ENCODE assay signal across 1 cellular context in genomic region chrX:35696760-35697234, GRCh38.
A peak's percentile ranks its signal among the peaks of the same experiment; 100 is the strongest.
TF ChIP-seq lines count a peak whose summit lies in the region.

No MANE protein-coding gene starts in this region.

TF ChIP-seq in GM12878, 131 proteins besides CTCF, POLR2A, EP300 and RAD21 (continued from another document):
- 0 out of 2 replicates have a peak, but pooled peaks have one; percentile 3 for TF ChIP-seq STAT3 (IDR thresholded peaks at IDR 0.05; ENCODE audit: low read depth, low read length)
- no peak for TF ChIP-seq PBX3 (IDR thresholded peaks at IDR 0.05; ENCODE audit: insufficient replicate concordance, low read depth, low read length)
- TF ChIP-seq CUX1 (IDR thresholded peaks at IDR 0.05; ENCODE audit: insufficient replicate concordance, low read depth, low read length), result no peak
- no peak for TF ChIP-seq NBN (IDR thresholded peaks at IDR 0.05)
- no peak for TF ChIP-seq CREM (IDR thresholded peaks at IDR 0.05; ENCODE audit: low read depth)
- no peak for TF ChIP-seq KAT2A (conservative IDR thresholded peaks at IDR 0.05; ENCODE audit: control insufficient read depth, low read depth, low read length)
- TF ChIP-seq RBBP5 (conservative IDR thresholded peaks at IDR 0.05), result no peak
- no peak for TF ChIP-seq ZNF384 (IDR thresholded peaks at IDR 0.05; ENCODE audit: borderline replicate concordance, low read depth, low read length)
- no peak for TF ChIP-seq RB1 (IDR thresholded peaks at IDR 0.05; ENCODE audit: borderline replicate concordance)
- no peak for TF ChIP-seq CBX5 (IDR thresholded peaks at IDR 0.05; ENCODE audit: low read depth)
- no peak for TF ChIP-seq ELK1 (IDR thresholded peaks at IDR 0.05; ENCODE audit: low read depth, low read length)
- no peak for TF ChIP-seq ZZZ3 (IDR thresholded peaks at IDR 0.05; ENCODE audit: control insufficient read depth, insufficient read length, low read depth)
- no peak for TF ChIP-seq ZBTB11 (CRISPR knock-in tag; IDR thresholded peaks at IDR 0.05)
- no peak for TF ChIP-seq SUPT20H (IDR thresholded peaks at IDR 0.05; ENCODE audit: borderline replicate concordance, control insufficient read depth, low read depth, low read length)
- TF ChIP-seq FOS (IDR thresholded peaks at IDR 0.05; ENCODE audit: borderline replicate concordance, extremely low read depth, insufficient read length), result no peak
- peak; percentile 8 for TF ChIP-seq RELA (IDR thresholded peaks at IDR 0.05; ENCODE audit: borderline replicate concordance, partially characterized antibody)
- TF ChIP-seq BCLAF1 (IDR thresholded peaks at IDR 0.05), result no peak
- no peak for TF ChIP-seq POLR2AphosphoS2 (IDR thresholded peaks at IDR 0.05; ENCODE audit: low read depth, low read length)
- TF ChIP-seq NFIC (IDR thresholded peaks at IDR 0.05; ENCODE audit: low read depth, low read length), result peak; percentile 85
- TF ChIP-seq ATF2 (IDR thresholded peaks at IDR 0.05; ENCODE audit: low read length), result peak; percentile 26
- TF ChIP-seq ETV6 (conservative IDR thresholded peaks at IDR 0.05 in 1 of 2, IDR thresholded peaks at IDR 0.05 in 1 of 2; ENCODE audit: borderline replicate concordance in 1 of 2, low read depth in 1 of 2), result 0 out of 4 replicates have a peak, but pooled peaks of 1 of the 2 experiments have one; percentile 22
- TF ChIP-seq NFYA (IDR thresholded peaks at IDR 0.05; ENCODE audit: borderline replicate concordance, low read depth, low read length), result no peak
